ENCODE assay signal across 3 cellular contexts in genomic region chr22:39256979-39257378, GRCh38.
TF ChIP-seq lines count a peak whose summit lies in the region.

No MANE protein-coding gene starts in this region.

TF ChIP-seq in A549, 52 proteins besides CTCF, POLR2A, EP300 and RAD21:
- TF ChIP-seq GATA3 (IDR thresholded peaks at IDR 0.05; ENCODE audit: borderline replicate concordance), result no peak
- TF ChIP-seq FOSL2 (IDR thresholded peaks at IDR 0.05), result no peak
- no peak for TF ChIP-seq FOSL2 (CRISPR knock-in tag; IDR thresholded peaks at IDR 0.05)
- TF ChIP-seq KDM1A (IDR thresholded peaks at IDR 0.05; ENCODE audit: low read depth), result no peak
- TF ChIP-seq MAX (IDR thresholded peaks at IDR 0.05), result no peak
- no peak for TF ChIP-seq PBX3 (IDR thresholded peaks at IDR 0.05)
- TF ChIP-seq ZFP36 (IDR thresholded peaks at IDR 0.05; ENCODE audit: borderline replicate concordance, partially characterized antibody), result peak; percentile 40
- no peak for TF ChIP-seq HEYL (CRISPR knock-in tag; IDR thresholded peaks at IDR 0.05)
- no peak for TF ChIP-seq ATOH8 (CRISPR knock-in tag; IDR thresholded peaks at IDR 0.05; ENCODE audit: low read depth)
- TF ChIP-seq RFX5 (IDR thresholded peaks at IDR 0.05), result no peak

TF ChIP-seq in IMR-90, 13 proteins besides CTCF, POLR2A, EP300 and RAD21:
- no peak for TF ChIP-seq SMC3 (IDR thresholded peaks at IDR 0.05; ENCODE audit: low read depth, low read length)
- TF ChIP-seq RCOR1 (IDR thresholded peaks at IDR 0.05; ENCODE audit: insufficient replicate concordance, low read length), result no peak
- no peak for TF ChIP-seq CHD1 (IDR thresholded peaks at IDR 0.05; ENCODE audit: low read depth, low read length)
- TF ChIP-seq FOS (IDR thresholded peaks at IDR 0.05; ENCODE audit: low read depth, low read length), result no peak
- no peak for TF ChIP-seq MAZ (IDR thresholded peaks at IDR 0.05; ENCODE audit: borderline replicate concordance, low read depth, low read length)
- TF ChIP-seq ELK1 (IDR thresholded peaks at IDR 0.05; ENCODE audit: borderline replicate concordance, low read depth, low read length), result no peak
- TF ChIP-seq MXI1 (IDR thresholded peaks at IDR 0.05; ENCODE audit: borderline replicate concordance, low read depth, low read length), result no peak
- TF ChIP-seq MAFK (IDR thresholded peaks at IDR 0.05; ENCODE audit: low read depth, low read length), result no peak

TF ChIP-seq in K562, 482 proteins besides CTCF, POLR2A, EP300 and RAD21:
- peak; percentile 78 for TF ChIP-seq BCOR (IDR thresholded peaks at IDR 0.05)
- TF ChIP-seq FOXJ3 (CRISPR knock-in tag; IDR thresholded peaks at IDR 0.05), result no peak
- no peak for TF ChIP-seq ATF1 (CRISPR knock-in tag; IDR thresholded peaks at IDR 0.05)
- no peak for TF ChIP-seq ATF1 (tag; IDR thresholded peaks at IDR 0.05)
- no peak for TF ChIP-seq ZFP91 (CRISPR knock-in tag; IDR thresholded peaks at IDR 0.05)
- TF ChIP-seq CCNT2 (IDR thresholded peaks at IDR 0.05; ENCODE audit: borderline replicate concordance, extremely low read depth, insufficient read length, low read depth, low read length), result no peak
- peak; percentile 68 for TF ChIP-seq ZFP36 (IDR thresholded peaks at IDR 0.05; ENCODE audit: low read depth, low read length, partially characterized antibody)
- TF ChIP-seq CTBP1 (IDR thresholded peaks at IDR 0.05; ENCODE audit: borderline replicate concordance), result no peak
- TF ChIP-seq KDM1A (IDR thresholded peaks at IDR 0.05), result peak; percentile 30 to 47; a peak in 2 of 4 replicates
- TF ChIP-seq RBM25 (IDR thresholded peaks at IDR 0.05; ENCODE audit: low read depth, low read length, severe bottlenecking), result peak; percentile 59
TF ChIP-seq in K562: peak in this region for 4.
